18 cellular contexts compared by ENCODE assay signal in genomic region chr9:97773091-97773490, GRCh38.
"Had no signal": no experiment of that assay in that cellular context is flagged by ENCODE, and none has a peak within 500 bp of the region (broad histone marks: within the 10 kb centered on the region; RNA-seq: fewer than 3 reads in every experiment).

No MANE protein-coding gene starts in this region.

- H3K36me3 ChIP-seq: left lung, tibial nerve, uterus, WERI-Rb-1 had no signal

- H3K4me1 ChIP-seq: left lung, uterus had no signal

- H3K27ac ChIP-seq: left lung, tibial nerve, uterus, WERI-Rb-1 had no signal

- H3K4me3 ChIP-seq: left lung, tibial nerve, uterus had no signal

- H3K27me3 ChIP-seq: tibial nerve, uterus had no signal

- DNase-seq: activated CD4-positive, alpha-beta T cell treated with anti-CD3 and anti-CD28 coated beads for 1 hour; activated CD4-positive, alpha-beta T cell treated with anti-CD3 and anti-CD28 coated beads, Interleukin-2, amount 50 U/mL, for 4 hours; effector memory CD4-positive, alpha-beta T cell; islet precursor cell; left lung; midbrain; nephron progenitor cell; occipital lobe; posterior cingulate gyrus; stimulated activated CD4-positive, alpha-beta T cell treated with anti-CD3 and anti-CD28 coated beads, Interleukin-12 subunit alpha, Interleukin-12 subunit beta, amount 100 ng/mL, for 4 hours; stimulated activated CD4-positive, alpha-beta T cell treated with anti-CD3 and anti-CD28 coated beads, Interleukin-1b, Interleukin-23, amount 100 ng/mL, for 48 hours; stimulated activated CD8-positive, alpha-beta memory T cell treated with anti-CD3 and anti-CD28 coated beads, Interleukin-4, amount 100 ng/mL, for 48 hours; stimulated activated naive CD4-positive, alpha-beta T cell; uterus; WERI-Rb-1 had no signal

- ATAC-seq: left lung had no signal

- FAIRE-seq: endothelial cell of umbilical vein, frontal cortex had no signal

- H3K9me3 ChIP-seq: uterus had no signal
